Comparison of ENCODE assay signal across 21 cellular contexts in genomic region chr4:156280726-156281125, GRCh38.
"Had no signal": no experiment of that assay in that cellular context is flagged by ENCODE, and none has a peak within 500 bp of the region (broad histone marks: within the 10 kb centered on the region; RNA-seq: fewer than 3 reads in every experiment).

No MANE protein-coding gene starts in this region.

- H3K9me3 ChIP-seq: lower lobe of right lung, psoas muscle, tibial artery, upper lobe of left lung, vagina had no signal

- H3K4me3 Mint-ChIP-seq: endodermal cell; naive B cell; nephron; stimulated activated effector memory CD8-positive, alpha-beta T cell treated with anti-CD3 and anti-CD28 coated beads, Interleukin-12 subunit alpha, Interleukin-12 subunit beta, amount 100 ng/mL, for 72 hours had no signal

- H3K27me3 Mint-ChIP-seq: naive B cell had no signal

- H3K4me1 Mint-ChIP-seq: endodermal cell; naive B cell; nephron; stimulated activated effector memory CD8-positive, alpha-beta T cell treated with anti-CD3 and anti-CD28 coated beads, Interleukin-12 subunit alpha, Interleukin-12 subunit beta, amount 100 ng/mL, for 72 hours had no signal

- H3K36me3 Mint-ChIP-seq: naive B cell; stimulated activated effector memory CD8-positive, alpha-beta T cell treated with anti-CD3 and anti-CD28 coated beads, Interleukin-12 subunit alpha, Interleukin-12 subunit beta, amount 100 ng/mL, for 72 hours had no signal

- ATAC-seq: foreskin keratinocyte; left cardiac atrium; lower lobe of right lung; psoas muscle; sciatic nerve; stimulated activated effector memory CD8-positive, alpha-beta T cell treated with anti-CD3 and anti-CD28 coated beads, Interleukin-12 subunit alpha, Interleukin-12 subunit beta, amount 100 ng/mL, for 72 hours; stimulated activated naive CD8-positive, alpha-beta T cell treated with anti-CD3 and anti-CD28 coated beads, Interleukin-15, Interleukin-2, amounts not matched to agents 100 U/mL and 50 U/mL, for 24 hours had no signal

- DNase-seq: effector CD4-positive, alpha-beta T cell; endodermal cell; erythroblast; foreskin keratinocyte; kidney; left cardiac atrium; left ventricle myocardium inferior; lower lobe of right lung; mesendoderm; naive B cell; psoas muscle; stimulated activated CD4-positive, alpha-beta T cell treated with anti-CD3 and anti-CD28 coated beads, Interleukin-4, amount 100 ng/mL, for 1 hour; stimulated activated CD8-positive, alpha-beta memory T cell treated with anti-CD3 and anti-CD28 coated beads, Interleukin-4, amount 100 ng/mL, for 48 hours; stimulated activated naive CD8-positive, alpha-beta T cell treated with anti-CD3 and anti-CD28 coated beads, Interleukin-15, Interleukin-2, amounts not matched to agents 100 U/mL and 50 U/mL, for 24 hours; tibial artery; upper lobe of left lung had no signal

- H3K27me3 ChIP-seq: foreskin keratinocyte, tibial artery, upper lobe of left lung, vagina had no signal

- H3K27ac ChIP-seq: coronary artery, foreskin keratinocyte, left ventricle myocardium inferior, lower lobe of right lung, psoas muscle, tibial artery, upper lobe of left lung, vagina had no signal

- H3K4me3 ChIP-seq: coronary artery, left ventricle myocardium inferior, lower lobe of right lung, psoas muscle, tibial artery, upper lobe of left lung, vagina had no signal

- H3K36me3 ChIP-seq: left ventricle myocardium inferior, lower lobe of right lung, tibial artery, upper lobe of left lung, vagina had no signal

- H3K4me1 ChIP-seq: foreskin keratinocyte, left ventricle myocardium inferior, lower lobe of right lung, psoas muscle, tibial artery, upper lobe of left lung, vagina had no signal

- H3K27ac Mint-ChIP-seq: endodermal cell; naive B cell; nephron; stimulated activated effector memory CD8-positive, alpha-beta T cell treated with anti-CD3 and anti-CD28 coated beads, Interleukin-12 subunit alpha, Interleukin-12 subunit beta, amount 100 ng/mL, for 72 hours had no signal
